20 cellular contexts compared by ENCODE assay signal in genomic region chr7:1355568-1356340, GRCh38.
DNase-seq lines count a peak whose midpoint lies in the region; ATAC-seq, FAIRE-seq and TF ChIP-seq lines count a peak whose summit lies in the region.
"Had no signal": no experiment of that assay in that cellular context is flagged by ENCODE, and none has a peak within 500 bp of the region (broad histone marks: within the 10 kb centered on the region; RNA-seq: fewer than 3 reads in every experiment).

No MANE protein-coding gene starts in this region.

- peaks cover 92% of the 10 kb centered on the region for H3K27me3 ChIP-seq in SK-N-SH (ENCODE audit: insufficient read depth)
- H3K27me3 ChIP-seq in endodermal cell (ENCODE audit: control insufficient read depth, insufficient read depth, low read length, poor library complexity, severe bottlenecking), result no peaks in the 10 kb centered on the region
- H3K27me3 ChIP-seq in small intestine (ENCODE audit: control insufficient read depth in 2 of 2, insufficient read depth in 2 of 2, low read length in 2 of 2), result peaks cover 0 to 2% of the 10 kb centered on the region in 2 donors
- no peaks in the 10 kb centered on the region for H3K27me3 ChIP-seq in vagina
- H3K27me3 ChIP-seq: cardiac muscle cell had no signal

- H3K9me3 ChIP-seq in SK-N-SH (no peaks in the 10 kb centered on the region), endodermal cell (ENCODE audit: control insufficient read depth, low read length) (no peaks in the 10 kb centered on the region), small intestine (ENCODE audit: control insufficient read depth, low read depth) (no peaks in the 10 kb centered on the region), vagina (no peaks in the 10 kb centered on the region)
- H3K9me3 ChIP-seq: right lobe of liver had no signal

- no peak overlapping the region for H3K4me2 ChIP-seq in SK-N-SH

- POLR2A ChIA-PET in SK-N-SH (lab: Yijun Ruan, JAX), result no interaction called here

- H3K9me3 Mint-ChIP-seq in endodermal cell, result no peaks in the 10 kb centered on the region
- H3K9me3 Mint-ChIP-seq: activated CD4-positive, alpha-beta memory T cell treated with anti-CD3 and anti-CD28 coated beads for 36 hours; activated naive CD8-positive, alpha-beta T cell treated with anti-CD3 and anti-CD28 coated beads, Interleukin-2, amount 50 U/mL, for 24 hours; activated T-cell treated with anti-CD3 and anti-CD28 coated beads, Interleukin-2, amount 50 U/mL, for 4 hours; CD4-positive, alpha-beta T cell; stimulated activated naive CD8-positive, alpha-beta T cell treated with anti-CD3 and anti-CD28 coated beads, Interleukin-15, amount 100 ng/mL, for 72 hours had no signal

- no peaks in the 10 kb centered on the region for H3K79me2 ChIP-seq in SK-N-SH (ENCODE audit: insufficient read depth)

- DNase-seq in SK-N-SH (peak; percentile 51), HK-2 (ENCODE audit: unreplicated experiment) (peak; percentile 36), endodermal cell (no peak), small intestine (peak; percentile 44), vagina (ENCODE audit: extremely low spot score in 2 of 2) (no peak), SHP77 treated with DMSO at 0.1 percent for 48 hours (lab: John Stamatoyannopoulos, UW) (no peak)
- DNase-seq: activated CD4-positive, alpha-beta memory T cell treated with anti-CD3 and anti-CD28 coated beads for 36 hours; activated naive CD8-positive, alpha-beta T cell treated with anti-CD3 and anti-CD28 coated beads, Interleukin-2, amount 50 U/mL, for 24 hours; activated T-cell treated with anti-CD3 and anti-CD28 coated beads, Interleukin-2, amount 50 U/mL, for 4 hours; CD4-positive, alpha-beta T cell; IMR-90; NCI-H1930; NCI-H526 treated with DMSO at 0.1 percent for 48 hours; stimulated activated CD4-positive, alpha-beta T cell treated with anti-CD3 and anti-CD28 coated beads, Interleukin-1b, Interleukin-23, amount 100 ng/mL, for 48 hours; stimulated activated naive CD8-positive, alpha-beta T cell treated with anti-CD3 and anti-CD28 coated beads, Interleukin-15, amount 100 ng/mL, for 72 hours; SW 1271 had no signal

- H3K27ac ChIP-seq in SK-N-SH (ENCODE audit: low read depth in 2 of 2, low read length in 1 of 2) (no peak overlapping the region), endodermal cell (ENCODE audit: low read depth, low read length) (no peak overlapping the region), small intestine (ENCODE audit: low read depth in 1 of 2, low read length in 1 of 2) (no peak overlapping the region), vagina (no peak overlapping the region)
- H3K27ac ChIP-seq: cardiac muscle cell, right lobe of liver had no signal

- no peak for TF ChIP-seq EP300 in SK-N-SH (IDR thresholded peaks at IDR 0.05; ENCODE audit: borderline replicate concordance in 1 of 2, low read depth in 1 of 2, low read length in 1 of 2)

- H3K4me1 Mint-ChIP-seq in endodermal cell, result no peaks in the 10 kb centered on the region
- H3K4me1 Mint-ChIP-seq: activated naive CD8-positive, alpha-beta T cell treated with anti-CD3 and anti-CD28 coated beads, Interleukin-2, amount 50 U/mL, for 24 hours; stimulated activated naive CD8-positive, alpha-beta T cell treated with anti-CD3 and anti-CD28 coated beads, Interleukin-15, amount 100 ng/mL, for 72 hours had no signal

- TF ChIP-seq CTCF in SK-N-SH (IDR thresholded peaks at IDR 0.05) (no peak), endodermal cell (conservative IDR thresholded peaks at IDR 0.05) (peak; percentile 28), vagina (IDR thresholded peaks at IDR 0.05) (no peak)

- no peaks in the 10 kb centered on the region for H3K36me3 Mint-ChIP-seq in endodermal cell (ENCODE audit: low read depth)
- H3K36me3 Mint-ChIP-seq: activated CD4-positive, alpha-beta memory T cell treated with anti-CD3 and anti-CD28 coated beads for 36 hours had no signal

- intact Hi-C loops in vagina (cut with DNase I), result no loop called here

- peaks cover 2% of the 10 kb centered on the region; the same call in 1 of the 2 replicates for H4K20me1 ChIP-seq in SK-N-SH (ENCODE audit: insufficient read depth)

- H3K4me3 ChIP-seq in SK-N-SH (ENCODE audit: low read depth in 2 of 2, low read length in 1 of 2) (no peak overlapping the region), endodermal cell (ENCODE audit: low read length) (no peak overlapping the region), small intestine (ENCODE audit: low read depth in 1 of 2, low read length in 2 of 2) (no peak overlapping the region), vagina (no peak overlapping the region)
- H3K4me3 ChIP-seq: cardiac muscle cell, right lobe of liver had no signal

- no peak overlapping the region for H3K27ac Mint-ChIP-seq in endodermal cell
- H3K27ac Mint-ChIP-seq: activated CD4-positive, alpha-beta memory T cell treated with anti-CD3 and anti-CD28 coated beads for 36 hours; activated naive CD8-positive, alpha-beta T cell treated with anti-CD3 and anti-CD28 coated beads, Interleukin-2, amount 50 U/mL, for 24 hours; CD4-positive, alpha-beta T cell; stimulated activated naive CD8-positive, alpha-beta T cell treated with anti-CD3 and anti-CD28 coated beads, Interleukin-15, amount 100 ng/mL, for 72 hours had no signal

- no peaks in the 10 kb centered on the region for H3F3A ChIP-seq in SK-N-SH (replicated peaks; ENCODE audit: insufficient read depth)

- no peak overlapping the region for H2AFZ ChIP-seq in SK-N-SH (ENCODE audit: low read depth)

- H3K4me1 ChIP-seq in SK-N-SH (ENCODE audit: control insufficient read depth in 1 of 2, insufficient read depth in 2 of 2, low read depth in 1 of 2, low read length in 1 of 2), result no peaks in the 10 kb centered on the region; a peak in 1 of 4 replicates
- H3K4me1 ChIP-seq in endodermal cell (ENCODE audit: control insufficient read depth, insufficient read depth, low read length), result no peaks in the 10 kb centered on the region
- H3K4me1 ChIP-seq in small intestine (ENCODE audit: control insufficient read depth in 2 of 2, insufficient read depth in 1 of 2, low read depth in 1 of 2, low read length in 1 of 2), result no peaks in the 10 kb centered on the region
- no peaks in the 10 kb centered on the region for H3K4me1 ChIP-seq in vagina
- H3K4me1 ChIP-seq: right lobe of liver had no signal

- no peaks in the 10 kb centered on the region for H3K9me2 ChIP-seq in SK-N-SH

- H3K9ac ChIP-seq in SK-N-SH, result no peak overlapping the region
- H3K9ac ChIP-seq in endodermal cell (ENCODE audit: extremely low read depth, low read length, poor library complexity, severe bottlenecking), result no peak overlapping the region

- no peak for TF ChIP-seq RAD21 in SK-N-SH (IDR thresholded peaks at IDR 0.05; ENCODE audit: low read length)

- CTCF ChIA-PET in SK-N-SH (lab: Yijun Ruan, JAX), result interaction anchor here (0.6 to 1.5 kb wide), 9 partner anchors 9 to 1023 kb away, joined by 3 to 7 read pairs (median 3); no protein-coding TSS in a partner anchor

- no peak for TF ChIP-seq POLR2A in vagina (IDR thresholded peaks at IDR 0.05)

- H3K27me3 Mint-ChIP-seq in endodermal cell (ENCODE audit: insufficient read depth), result peaks cover 3% of the 10 kb centered on the region
- H3K27me3 Mint-ChIP-seq: activated CD4-positive, alpha-beta memory T cell treated with anti-CD3 and anti-CD28 coated beads for 36 hours had no signal

- no peak for ATAC-seq in SK-N-SH treated with all-trans-retinoic acid at 6 μM for 48 hours
- ATAC-seq in HG02571 (IDR thresholded peaks at IDR 0.05; ENCODE audit: unreplicated experiment), result no peak
- ATAC-seq: activated naive CD8-positive, alpha-beta T cell treated with anti-CD3 and anti-CD28 coated beads, Interleukin-2, amount 50 U/mL, for 24 hours; activated T-cell treated with anti-CD3 and anti-CD28 coated beads, Interleukin-2, amount 50 U/mL, for 4 hours; right lobe of liver; stimulated activated naive CD8-positive, alpha-beta T cell treated with anti-CD3 and anti-CD28 coated beads, Interleukin-15, amount 100 ng/mL, for 72 hours had no signal

- no peaks in the 10 kb centered on the region for H3K36me3 ChIP-seq in SK-N-SH (replicated peaks in 1 of 2; ENCODE audit: control insufficient read depth in 1 of 2, insufficient read depth in 2 of 2, low read length in 1 of 2)
- no peaks in the 10 kb centered on the region for H3K36me3 ChIP-seq in endodermal cell (ENCODE audit: control insufficient read depth, insufficient read depth, low read length)
- H3K36me3 ChIP-seq in small intestine (ENCODE audit: control insufficient read depth in 2 of 2, insufficient read depth in 2 of 2, low read length in 2 of 2), result no peaks in the 10 kb centered on the region
- no peaks in the 10 kb centered on the region for H3K36me3 ChIP-seq in vagina
- H3K36me3 ChIP-seq: cardiac muscle cell, right lobe of liver had no signal

- no peak overlapping the region for H3K4me3 Mint-ChIP-seq in endodermal cell
- H3K4me3 Mint-ChIP-seq: activated CD4-positive, alpha-beta memory T cell treated with anti-CD3 and anti-CD28 coated beads for 36 hours; activated naive CD8-positive, alpha-beta T cell treated with anti-CD3 and anti-CD28 coated beads, Interleukin-2, amount 50 U/mL, for 24 hours; activated T-cell treated with anti-CD3 and anti-CD28 coated beads, Interleukin-2, amount 50 U/mL, for 4 hours; CD4-positive, alpha-beta T cell; stimulated activated naive CD8-positive, alpha-beta T cell treated with anti-CD3 and anti-CD28 coated beads, Interleukin-15, amount 100 ng/mL, for 72 hours had no signal

- FAIRE-seq in small intestine (lab: Jason Lieb, UNC), result no peak

- WGBS in SK-N-SH (ENCODE audit: low lambda C conversion rate), result 19% methylated on average over 23 of the region's 24 CpGs
- WGBS in endodermal cell (ENCODE audit: insufficient coverage in 1 of 2, insufficient read length in 1 of 2), 2 experiments, result 78 to 88% methylated on average over 14 to 24 of the region's 24 CpGs
- WGBS in small intestine, 3 donors, result 16 to 49% (median 36%) methylated on average over 23 to 24 of the region's 24 CpGs

TF ChIP-seq in SK-N-SH, 30 proteins besides CTCF, POLR2A, EP300 and RAD21 (continues in another document):
- TF ChIP-seq MXI1 (IDR thresholded peaks at IDR 0.05; ENCODE audit: low read depth, low read length), result no peak
- no peak for TF ChIP-seq TEAD4 (IDR thresholded peaks at IDR 0.05; ENCODE audit: borderline replicate concordance, insufficient read depth)
- no peak for TF ChIP-seq GABPA (IDR thresholded peaks at IDR 0.05; ENCODE audit: low read depth)

TF ChIP-seq in SK-N-SH treated with all-trans-retinoic acid at 6 μM for 48 hours, 23 proteins besides CTCF, POLR2A, EP300 and RAD21:
- TF ChIP-seq TOX (CRISPR knock-in tag; IDR thresholded peaks at IDR 0.05; ENCODE audit: borderline replicate concordance) (no peak), PPARA (CRISPR knock-in tag; IDR thresholded peaks at IDR 0.05; ENCODE audit: borderline replicate concordance) (no peak), BACH2 (CRISPR knock-in tag; IDR thresholded peaks at IDR 0.05; ENCODE audit: borderline replicate concordance) (no peak)

Comparison
In these comparisons a context has a peak if more than half of its experiments do, and no peak if none do; other contexts are left out.
1. DNase-seq: peak in SK-N-SH (single experiment), HK-2 (single experiment) and small intestine (single experiment); none in endodermal cell (single experiment), vagina (0 of 2) and SHP77 treated with DMSO at 0.1 percent for 48 hours (single experiment).